1 cellular context compared by ENCODE assay signal in genomic region chr1:212489284-212489859, GRCh38.
A peak's percentile ranks its signal among the peaks of the same experiment; 100 is the strongest.
TF ChIP-seq lines count a peak whose summit lies in the region.

No MANE protein-coding gene starts in this region.

TF ChIP-seq in K562, 482 proteins besides CTCF, POLR2A, EP300 and RAD21 (continued from another document):
- TF ChIP-seq IFI16 (CRISPR knock-in tag; IDR thresholded peaks at IDR 0.05) (no peak), ZNF584 (CRISPR knock-in tag; IDR thresholded peaks at IDR 0.05; ENCODE audit: low read depth) (peak; percentile 10; the same call in 1 of the 2 replicates), BCOR (IDR thresholded peaks at IDR 0.05) (peak; percentile 77; the same call in 1 of the 2 replicates), SRSF1 (IDR thresholded peaks at IDR 0.05; ENCODE audit: low read depth, low read length) (no peak), ZNF431 (CRISPR knock-in tag; IDR thresholded peaks at IDR 0.05) (no peak), CAMTA2 (CRISPR knock-in tag; conservative IDR thresholded peaks at IDR 0.05) (no peak), STAG1 (CRISPR knock-in tag; IDR thresholded peaks at IDR 0.05; ENCODE audit: borderline replicate concordance) (no peak), HDAC6 (IDR thresholded peaks at IDR 0.05; ENCODE audit: low read depth, low read length) (no peak), CBFA2T2 (conservative IDR thresholded peaks at IDR 0.05) (no peak), XRCC5 (IDR thresholded peaks at IDR 0.05; ENCODE audit: low read depth, low read length) (no peak), SNIP1 (IDR thresholded peaks at IDR 0.05; ENCODE audit: low read depth) (no peak), ZNF24 (IDR thresholded peaks at IDR 0.05) (no peak), NCOR1 (IDR thresholded peaks at IDR 0.05) (no peak), ZFP36 (IDR thresholded peaks at IDR 0.05; ENCODE audit: low read depth, low read length, partially characterized antibody) (peak; percentile 41), ZNF75A (CRISPR knock-in tag; IDR thresholded peaks at IDR 0.05) (no peak), SMAD4 (CRISPR knock-in tag; conservative IDR thresholded peaks at IDR 0.05) (no peak), RCOR1 (IDR thresholded peaks at IDR 0.05; ENCODE audit: borderline replicate concordance in 1 of 2, low read depth in 2 of 2, low read length in 2 of 2) (0 out of 4 replicates have a peak, but pooled peaks of 1 of the 2 experiments have one; percentile 20), SOX6 (IDR thresholded peaks at IDR 0.05) (no peak), HDAC2 (IDR thresholded peaks at IDR 0.05) (peak; percentile 49; the same call in 1 of the 2 replicates), RBM17 (IDR thresholded peaks at IDR 0.05; ENCODE audit: borderline replicate concordance, low read depth, low read length) (no peak), ADNP (tag; IDR thresholded peaks at IDR 0.05) (peak; percentile 47; the same call in 1 of the 2 replicates)
